Comparison of ENCODE assay signal across 12 cellular contexts in the genomic region with DNA sequence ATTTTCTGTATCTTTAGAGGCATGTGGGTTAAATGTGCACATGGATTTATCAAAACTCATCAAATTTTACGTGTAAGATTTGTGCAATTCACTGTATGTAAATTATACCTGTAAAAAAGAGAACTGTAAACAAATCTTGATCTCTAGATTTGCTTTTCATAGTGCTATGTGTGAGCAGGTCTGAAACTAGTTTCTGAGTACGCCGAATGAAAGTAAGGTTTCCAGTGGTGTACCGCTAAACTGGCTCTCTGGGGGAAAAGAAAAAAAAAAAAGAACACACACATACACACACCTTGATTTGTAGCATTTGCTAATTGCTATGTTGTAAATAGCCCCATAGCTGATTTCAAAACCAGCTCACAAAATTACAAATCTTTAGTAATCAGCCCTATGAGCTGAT. TPM values are rescaled to one million over a fixed set of nuclear protein-coding genes. Genes with fewer than 3 reads are reported as not detected.
DNase-seq lines count a peak whose midpoint lies in the region; ATAC-seq and TF ChIP-seq lines count a peak whose summit lies in the region.
"Had no signal": no experiment of that assay in that cellular context is flagged by ENCODE, and none has a peak within 500 bp of the region (broad histone marks: within the 10 kb centered on the region; RNA-seq: fewer than 3 reads in every experiment).

No MANE protein-coding gene starts in this region.

- H3K9me3 ChIP-seq in suprapubic skin = no peaks in the 10 kb centered on the region

- no peak overlapping the region for H3K4me3 Mint-ChIP-seq in dendritic cell treated with granulocyte-macrophage colony-stimulating factor and Interleukin-4, amounts not matched to agents 40 ng/mL and 50 ng/mL, for 4 days
- H3K4me3 Mint-ChIP-seq: activated T-cell treated with anti-CD3 and anti-CD28 coated beads, Interleukin-2, amount 50 U/mL, for 4 hours; CD8-positive, alpha-beta T cell had no signal

- no peak for TF ChIP-seq POLR2A in suprapubic skin (IDR thresholded peaks at IDR 0.05)

- H3K27ac ChIP-seq in suprapubic skin = no peak overlapping the region
- H3K27ac ChIP-seq: tibial nerve had no signal

- H3K27me3 ChIP-seq in suprapubic skin = no peaks in the 10 kb centered on the region
- H3K27me3 ChIP-seq: tibial nerve had no signal

- WGBS in suprapubic skin = 88% methylated on average over 4 of the region's 4 CpGs

- peaks cover 58% of the 10 kb centered on the region for H3K4me1 Mint-ChIP-seq in dendritic cell treated with granulocyte-macrophage colony-stimulating factor and Interleukin-4, amounts not matched to agents 40 ng/mL and 50 ng/mL, for 4 days (ENCODE audit: low read depth)

- H3K36me3 ChIP-seq in suprapubic skin = no peaks in the 10 kb centered on the region
- H3K36me3 ChIP-seq: tibial nerve had no signal

- H3K9me3 Mint-ChIP-seq in dendritic cell treated with granulocyte-macrophage colony-stimulating factor and Interleukin-4, amounts not matched to agents 40 ng/mL and 50 ng/mL, for 4 days = no peaks in the 10 kb centered on the region
- H3K9me3 Mint-ChIP-seq: activated T-cell treated with anti-CD3 and anti-CD28 coated beads, Interleukin-2, amount 50 U/mL, for 4 hours; CD8-positive, alpha-beta T cell had no signal

- no peaks in the 10 kb centered on the region for H3K4me1 ChIP-seq in suprapubic skin
- H3K4me1 ChIP-seq: tibial nerve had no signal

- peak overlapping the region; percentile 16 for H3K27ac Mint-ChIP-seq in dendritic cell treated with granulocyte-macrophage colony-stimulating factor and Interleukin-4, amounts not matched to agents 40 ng/mL and 50 ng/mL, for 4 days
- H3K27ac Mint-ChIP-seq: CD8-positive, alpha-beta T cell had no signal

- intact Hi-C loops in dendritic cell treated with granulocyte-macrophage colony-stimulating factor and Interleukin-4, amounts not matched to agents 40 ng/mL and 50 ng/mL, for 4 days (cut with micrococcal nuclease) = no loop called here

- no peak for DNase-seq in activated CD4-positive, alpha-beta T cell treated with anti-CD3 and anti-CD28 coated beads, Interleukin-2, amount 50 U/mL, for 48 hours
- DNase-seq in stimulated activated CD8-positive, alpha-beta memory T cell treated with anti-CD3 and anti-CD28 coated beads, Interleukin-4, amount 100 ng/mL, for 48 hours = no peak
- DNase-seq in MV-4-11 (lab: John Stamatoyannopoulos, UW) = no peak
- DNase-seq in suprapubic skin (ENCODE audit: low spot score in 2 of 2) = no peak
- DNase-seq: activated T-cell treated with anti-CD3 and anti-CD28 coated beads, Interleukin-2, amount 50 U/mL, for 4 hours; CD8-positive, alpha-beta T cell; right cardiac atrium had no signal

- no peak for TF ChIP-seq EP300 in suprapubic skin (IDR thresholded peaks at IDR 0.05)

- no peak for TF ChIP-seq CTCF in suprapubic skin (IDR thresholded peaks at IDR 0.05)

- ATAC-seq in GM18868 (IDR thresholded peaks at IDR 0.05; ENCODE audit: unreplicated experiment) (peak; percentile 85), GM21619 (IDR thresholded peaks at IDR 0.05; ENCODE audit: unreplicated experiment) (peak; percentile 88), HG03095 (IDR thresholded peaks at IDR 0.05; ENCODE audit: unreplicated experiment) (peak; percentile 75)
- ATAC-seq: activated T-cell treated with anti-CD3 and anti-CD28 coated beads, Interleukin-2, amount 50 U/mL, for 4 hours; CD8-positive, alpha-beta T cell; right cardiac atrium had no signal

- no peak overlapping the region for H3K4me3 ChIP-seq in suprapubic skin
- H3K4me3 ChIP-seq: tibial nerve had no signal

- H3K36me3 Mint-ChIP-seq in dendritic cell treated with granulocyte-macrophage colony-stimulating factor and Interleukin-4, amounts not matched to agents 40 ng/mL and 50 ng/mL, for 4 days (ENCODE audit: low read depth) = no peaks in the 10 kb centered on the region
- H3K36me3 Mint-ChIP-seq: CD8-positive, alpha-beta T cell had no signal

- H3K27me3 Mint-ChIP-seq in dendritic cell treated with granulocyte-macrophage colony-stimulating factor and Interleukin-4, amounts not matched to agents 40 ng/mL and 50 ng/mL, for 4 days = peaks cover 3% of the 10 kb centered on the region

RNA-seq across cellular contexts. Expression of gene SLC41A2, which starts 8.6 kb away (rescaled TPM):
- 10 to 100 TPM in 1 of 4 donors, 1 to 10 TPM in 3; 1.8 to 14.6 (median 6.6) TPM for total RNA-seq in suprapubic skin

RNA-seq across cellular contexts. Expression of gene NOPCHAP1, which starts 19.4 kb away (rescaled TPM):
- total RNA-seq in suprapubic skin = 1 to 10 TPM; 4.7 to 9.9 (median 6.6) TPM
